In genomic region chr4:57110635-57111546, GRCh38 we compare ENCODE assay signal across 8 cellular contexts. TPM values are rescaled to one million over a fixed set of nuclear protein-coding genes. Genes with fewer than 3 reads are reported as not detected.
DNase-seq lines count a peak whose midpoint lies in the region; ATAC-seq and TF ChIP-seq lines count a peak whose summit lies in the region.

No MANE protein-coding gene starts in this region.

- H3K4me3 ChIP-seq in skeletal muscle satellite cell (ENCODE audit: low read length) = peak overlapping the region; percentile 98

- H3K4me1 ChIP-seq in skeletal muscle satellite cell (ENCODE audit: control insufficient read depth, insufficient read depth, low read length) = peaks cover 43% of the 10 kb centered on the region

- DNase-seq in NCI-H1417 (lab: John Stamatoyannopoulos, UW) = peak in 2 of 3 experiments; percentile 13 to 22
- DNase-seq in NCI-H1417 treated with DMSO at 0.1 percent for 48 hours (lab: John Stamatoyannopoulos, UW) = no peak
- peak; percentile 44 for DNase-seq in RPMI8226
- DNase-seq in chondrocyte (ENCODE audit: low spot score) = no peak
- DNase-seq in immature natural killer cell = peak; percentile 73 to 75 (median 74)
- DNase-seq in activated gamma-delta T cell (lab: John Stamatoyannopoulos, UW) = no peak

- peak overlapping the region; percentile 94 for H3K9ac ChIP-seq in skeletal muscle satellite cell (ENCODE audit: low read depth, low read length)

- H3K27me3 Mint-ChIP-seq in chondrocyte (ENCODE audit: low read depth) (no peaks in the 10 kb centered on the region), immature natural killer cell (ENCODE audit: low read depth in 3 of 3) (peaks cover 6 to 16% (median 10%) of the 10 kb centered on the region in 3 donors)

- H3K27ac Mint-ChIP-seq in chondrocyte (ENCODE audit: unreplicated experiment) (peak overlapping the region; percentile 99), immature natural killer cell (peak overlapping the region; percentile 84 to 93 (median 92))

- H3K4me3 Mint-ChIP-seq in chondrocyte (ENCODE audit: unreplicated experiment) = peak overlapping the region; percentile 82
- peak overlapping the region; percentile 92 to 96 (median 95) for H3K4me3 Mint-ChIP-seq in immature natural killer cell

- H3K36me3 ChIP-seq in skeletal muscle satellite cell (ENCODE audit: insufficient read depth, low read length) = peaks cover 11% of the 10 kb centered on the region

- H3K36me3 Mint-ChIP-seq in chondrocyte (ENCODE audit: low read depth) (peaks cover 29% of the 10 kb centered on the region), immature natural killer cell (no peaks in the 10 kb centered on the region)

- no peaks in the 10 kb centered on the region for H3K9me3 ChIP-seq in skeletal muscle satellite cell (replicated peaks; ENCODE audit: low read length)

- H3K9me3 Mint-ChIP-seq in chondrocyte (ENCODE audit: low read depth) (no peaks in the 10 kb centered on the region), immature natural killer cell (no peaks in the 10 kb centered on the region)

- no peak for TF ChIP-seq CTCF in chondrocyte (IDR thresholded peaks at IDR 0.05)

- no peaks in the 10 kb centered on the region for H3K27me3 ChIP-seq in skeletal muscle satellite cell (ENCODE audit: control insufficient read depth, insufficient read depth, low read length)

- H3K4me1 Mint-ChIP-seq in chondrocyte (ENCODE audit: low read depth) (peaks cover 61% of the 10 kb centered on the region), immature natural killer cell (peaks cover 73 to 84% of the 10 kb centered on the region in 2 donors)

- peak; percentile 39 for ATAC-seq in HG02610 (IDR thresholded peaks at IDR 0.05; ENCODE audit: unreplicated experiment)

- H3K4me2 ChIP-seq in skeletal muscle satellite cell (ENCODE audit: low read length) = peak overlapping the region; percentile 86

RNA-seq across cellular contexts. Expression of gene IGFBP7, which starts 0.7 kb away (rescaled TPM):
- 3,991 to 5,189 TPM (median 5,125 TPM) in 3 replicates for total RNA-seq in chondrocyte
- polyA plus RNA-seq in immature natural killer cell = 100 to 1,000 TPM; 192 to 270 (median 246) TPM
- total RNA-seq in skeletal muscle satellite cell (2012; rRNA removed) = 29.9 and 36.7 TPM in 2 replicates

Comparison
In these comparisons a context has a peak if more than half of its experiments do, and no peak if none do; other contexts are left out.
1. DNase-seq: peak in NCI-H1417 (2 of 3), RPMI8226 (single experiment) and immature natural killer cell (3 of 3); none in NCI-H1417 treated with DMSO at 0.1 percent for 48 hours (single experiment), chondrocyte (single experiment) and activated gamma-delta T cell (single experiment).